ENCODE assay signal across 9 cellular contexts in genomic region chr9:14910178-14910805, GRCh38. TPM values are rescaled to one million over a fixed set of nuclear protein-coding genes. Genes with fewer than 3 reads are reported as not detected.
DNase-seq lines count a peak whose midpoint lies in the region; TF ChIP-seq lines count a peak whose summit lies in the region.
"Had no signal": no experiment of that assay in that cellular context is flagged by ENCODE, and none has a peak within 500 bp of the region (broad histone marks: within the 10 kb centered on the region; RNA-seq: fewer than 3 reads in every experiment).

Gene FREM1 (minus strand): TSS chr9:14910428. CDS start chr9:14868977, 41,451 bp downstream.

- no peaks in the 10 kb centered on the region for H3K9me3 Mint-ChIP-seq in Caco-2 (ENCODE audit: unreplicated experiment)
- H3K9me3 Mint-ChIP-seq in osteocyte (ENCODE audit: unreplicated experiment) = no peaks in the 10 kb centered on the region
- no peaks in the 10 kb centered on the region for H3K9me3 Mint-ChIP-seq in activated T-helper 2 cell treated with anti-CD3 and anti-CD28 coated beads, Interferon-gamma antibody, Interleukin-2, Interleukin-4, amounts not matched to agents 10 μg/mL and 5 μg/mL and 100 μg/mL, durations not matched to agents 14 hours and 24 hours and 36 hours
- no peaks in the 10 kb centered on the region for H3K9me3 Mint-ChIP-seq in activated T-helper 1 cell treated with anti-CD3 and anti-CD28 coated beads, Interleukin-12 subunit alpha, Interleukin-12 subunit beta, Interleukin-2, Interleukin-4 antibody, amounts not matched to agents 30 ng/mL and 10 ng/mL and 1 ng/mL, durations not matched to agents 14 hours and 24 hours and 36 hours
- H3K9me3 Mint-ChIP-seq: activated CD8-positive, alpha-beta T cell treated with anti-CD3 and anti-CD28 coated beads for 36 hours had no signal

- no peak within 1 kb of the TSS for H3K4me3 Mint-ChIP-seq in Caco-2 (ENCODE audit: unreplicated experiment)
- H3K4me3 Mint-ChIP-seq in osteocyte (ENCODE audit: unreplicated experiment) = no peak within 1 kb of the TSS
- H3K4me3 Mint-ChIP-seq in activated T-helper 2 cell treated with anti-CD3 and anti-CD28 coated beads, Interferon-gamma antibody, Interleukin-2, Interleukin-4, amounts not matched to agents 10 μg/mL and 5 μg/mL and 100 μg/mL, durations not matched to agents 14 hours and 24 hours and 36 hours (ENCODE audit: low read depth) = no peak within 1 kb of the TSS
- H3K4me3 Mint-ChIP-seq in activated T-helper 1 cell treated with anti-CD3 and anti-CD28 coated beads, Interleukin-12 subunit alpha, Interleukin-12 subunit beta, Interleukin-2, Interleukin-4 antibody, amounts not matched to agents 30 ng/mL and 10 ng/mL and 1 ng/mL, durations not matched to agents 14 hours and 24 hours and 36 hours = no peak within 1 kb of the TSS
- H3K4me3 Mint-ChIP-seq: activated CD8-positive, alpha-beta T cell treated with anti-CD3 and anti-CD28 coated beads for 36 hours had no signal

- H3K27me3 ChIP-seq in Caco-2 (replicated peaks; ENCODE audit: control insufficient read depth, insufficient read depth, low read length) = no peaks in the 10 kb centered on the region

- POLR2A ChIA-PET in Caco-2 (lab: Charles Lee) = no interaction called here

- peak within 1 kb of the TSS; percentile 11; the same call in 1 of the 2 replicates for H3K4me3 ChIP-seq in Caco-2 (ENCODE audit: low read depth, low read length)

- peaks cover 10% of the 10 kb centered on the region; the same call in 1 of the 2 replicates for H3K4me1 ChIP-seq in Caco-2

- intact Hi-C loops in Caco-2 (cut with micrococcal nuclease; ENCODE audit: unreplicated experiment) = no loop called here
- intact Hi-C loops in activated T-helper 2 cell treated with anti-CD3 and anti-CD28 coated beads, Interferon-gamma antibody, Interleukin-2, Interleukin-4, amounts not matched to agents 10 μg/mL and 5 μg/mL and 100 μg/mL, durations not matched to agents 14 hours and 24 hours and 36 hours (cut with micrococcal nuclease) = no loop called here
- intact Hi-C loops in activated T-helper 1 cell treated with anti-CD3 and anti-CD28 coated beads, Interleukin-12 subunit alpha, Interleukin-12 subunit beta, Interleukin-2, Interleukin-4 antibody, amounts not matched to agents 30 ng/mL and 10 ng/mL and 1 ng/mL, durations not matched to agents 14 hours and 24 hours and 36 hours (cut with micrococcal nuclease) = no loop called here

- BruUV-seq in Caco-2 (replicated peaks; lab: Mats Ljungman, UMichigan) = no TSS peak

- H3K4me1 Mint-ChIP-seq in Caco-2 (ENCODE audit: low read depth, unreplicated experiment) = peaks cover 7% of the 10 kb centered on the region
- H3K4me1 Mint-ChIP-seq in osteocyte (ENCODE audit: unreplicated experiment) = peaks cover 7% of the 10 kb centered on the region
- H3K4me1 Mint-ChIP-seq in activated T-helper 2 cell treated with anti-CD3 and anti-CD28 coated beads, Interferon-gamma antibody, Interleukin-2, Interleukin-4, amounts not matched to agents 10 μg/mL and 5 μg/mL and 100 μg/mL, durations not matched to agents 14 hours and 24 hours and 36 hours (ENCODE audit: low read depth) = no peaks in the 10 kb centered on the region
- no peaks in the 10 kb centered on the region for H3K4me1 Mint-ChIP-seq in activated T-helper 1 cell treated with anti-CD3 and anti-CD28 coated beads, Interleukin-12 subunit alpha, Interleukin-12 subunit beta, Interleukin-2, Interleukin-4 antibody, amounts not matched to agents 30 ng/mL and 10 ng/mL and 1 ng/mL, durations not matched to agents 14 hours and 24 hours and 36 hours (ENCODE audit: low read depth)

- DNase-seq in Caco-2 (peak in 1 of 2 experiments; percentile 1), NCI-H748 treated with DMSO at 0.1 percent for 48 hours (lab: John Stamatoyannopoulos, UW) (peak; percentile 51), foreskin melanocyte (peak; percentile 29), osteocyte (ENCODE audit: extremely low spot score, unreplicated experiment) (peak; percentile 87), NCI-H226 (no peak)
- no peak for DNase-seq in activated T-helper 2 cell treated with anti-CD3 and anti-CD28 coated beads, Interferon-gamma antibody, Interleukin-2, Interleukin-4, amounts not matched to agents 10 μg/mL and 5 μg/mL and 100 μg/mL, durations not matched to agents 14 hours and 24 hours and 36 hours (ENCODE audit: low spot score)
- DNase-seq in activated CD8-positive, alpha-beta memory T cell treated with anti-CD3 and anti-CD28 coated beads, Interleukin-2, amount 50 U/mL, for 4 hours = no peak
- no peak for DNase-seq in activated T-helper 1 cell treated with anti-CD3 and anti-CD28 coated beads, Interleukin-12 subunit alpha, Interleukin-12 subunit beta, Interleukin-2, Interleukin-4 antibody, amounts not matched to agents 30 ng/mL and 10 ng/mL and 1 ng/mL, durations not matched to agents 14 hours and 24 hours and 36 hours (ENCODE audit: low spot score)
- DNase-seq: activated CD8-positive, alpha-beta T cell treated with anti-CD3 and anti-CD28 coated beads for 36 hours had no signal

- TF ChIP-seq CTCF in Caco-2 (IDR thresholded peaks at IDR 0.05; ENCODE audit: insufficient read depth in 1 of 2, low read depth in 1 of 2, low read length in 1 of 2, severe bottlenecking in 1 of 2, unreplicated experiment in 1 of 2) = no peak
- no peak for TF ChIP-seq CTCF in osteocyte (IDR thresholded peaks at IDR 0.05)

- H3K27me3 Mint-ChIP-seq in Caco-2 (ENCODE audit: insufficient read depth, unreplicated experiment) = no peaks in the 10 kb centered on the region
- H3K27me3 Mint-ChIP-seq in osteocyte (ENCODE audit: unreplicated experiment) = peaks cover 6% of the 10 kb centered on the region
- peaks cover 4% of the 10 kb centered on the region for H3K27me3 Mint-ChIP-seq in activated T-helper 2 cell treated with anti-CD3 and anti-CD28 coated beads, Interferon-gamma antibody, Interleukin-2, Interleukin-4, amounts not matched to agents 10 μg/mL and 5 μg/mL and 100 μg/mL, durations not matched to agents 14 hours and 24 hours and 36 hours (ENCODE audit: low read depth)
- H3K27me3 Mint-ChIP-seq in activated T-helper 1 cell treated with anti-CD3 and anti-CD28 coated beads, Interleukin-12 subunit alpha, Interleukin-12 subunit beta, Interleukin-2, Interleukin-4 antibody, amounts not matched to agents 30 ng/mL and 10 ng/mL and 1 ng/mL, durations not matched to agents 14 hours and 24 hours and 36 hours (ENCODE audit: insufficient read depth) = peaks cover 6% of the 10 kb centered on the region
- H3K27me3 Mint-ChIP-seq: activated CD8-positive, alpha-beta T cell treated with anti-CD3 and anti-CD28 coated beads for 36 hours had no signal

- H3K27ac Mint-ChIP-seq in Caco-2 (ENCODE audit: unreplicated experiment) (no peak within 1 kb of the TSS), osteocyte (ENCODE audit: unreplicated experiment) (no peak within 1 kb of the TSS)
- no peak within 1 kb of the TSS for H3K27ac Mint-ChIP-seq in activated T-helper 2 cell treated with anti-CD3 and anti-CD28 coated beads, Interferon-gamma antibody, Interleukin-2, Interleukin-4, amounts not matched to agents 10 μg/mL and 5 μg/mL and 100 μg/mL, durations not matched to agents 14 hours and 24 hours and 36 hours
- H3K27ac Mint-ChIP-seq in activated T-helper 1 cell treated with anti-CD3 and anti-CD28 coated beads, Interleukin-12 subunit alpha, Interleukin-12 subunit beta, Interleukin-2, Interleukin-4 antibody, amounts not matched to agents 30 ng/mL and 10 ng/mL and 1 ng/mL, durations not matched to agents 14 hours and 24 hours and 36 hours = no peak within 1 kb of the TSS
- H3K27ac Mint-ChIP-seq: activated CD8-positive, alpha-beta T cell treated with anti-CD3 and anti-CD28 coated beads for 36 hours had no signal

- no peaks in the 10 kb centered on the region for H3K9me3 ChIP-seq in Caco-2

- CTCF ChIA-PET in Caco-2 (lab: Charles Lee) = no interaction called here

- no peaks in the 10 kb centered on the region for H3K36me3 Mint-ChIP-seq in Caco-2 (ENCODE audit: insufficient read depth, unreplicated experiment)
- H3K36me3 Mint-ChIP-seq in osteocyte (ENCODE audit: unreplicated experiment) = no peaks in the 10 kb centered on the region
- H3K36me3 Mint-ChIP-seq in activated T-helper 2 cell treated with anti-CD3 and anti-CD28 coated beads, Interferon-gamma antibody, Interleukin-2, Interleukin-4, amounts not matched to agents 10 μg/mL and 5 μg/mL and 100 μg/mL, durations not matched to agents 14 hours and 24 hours and 36 hours (ENCODE audit: low read depth) = no peaks in the 10 kb centered on the region
- H3K36me3 Mint-ChIP-seq in activated T-helper 1 cell treated with anti-CD3 and anti-CD28 coated beads, Interleukin-12 subunit alpha, Interleukin-12 subunit beta, Interleukin-2, Interleukin-4 antibody, amounts not matched to agents 30 ng/mL and 10 ng/mL and 1 ng/mL, durations not matched to agents 14 hours and 24 hours and 36 hours (ENCODE audit: low read depth) = no peaks in the 10 kb centered on the region

- no peaks in the 10 kb centered on the region for H3K36me3 ChIP-seq in Caco-2 (ENCODE audit: control insufficient read depth, insufficient read depth, low read length)

RNA-seq across cellular contexts. Expression of gene FREM1, which starts in this region (rescaled TPM):
- total RNA-seq in Caco-2 (2022) (0.50 and 0.67 TPM in 2 replicates), osteocyte (2.1 and 2.2 TPM in 2 replicates)
- not detected in 2 replicates for total RNA-seq in activated T-helper 2 cell treated with anti-CD3 and anti-CD28 coated beads, Interferon-gamma antibody, Interleukin-2, Interleukin-4, amounts not matched to agents 10 μg/mL and 5 μg/mL and 100 μg/mL, durations not matched to agents 14 hours and 24 hours and 36 hours
- total RNA-seq in activated T-helper 1 cell treated with anti-CD3 and anti-CD28 coated beads, Interleukin-12 subunit alpha, Interleukin-12 subunit beta, Interleukin-2, Interleukin-4 antibody, amounts not matched to agents 30 ng/mL and 10 ng/mL and 1 ng/mL, durations not matched to agents 14 hours and 24 hours and 36 hours = not detected in 2 replicates
- total RNA-seq: activated CD8-positive, alpha-beta T cell treated with anti-CD3 and anti-CD28 coated beads for 36 hours had no signal

Comparison
In these comparisons a context has a peak if more than half of its experiments do, and no peak if none do; other contexts are left out.
1. DNase-seq: peak in NCI-H748 treated with DMSO at 0.1 percent for 48 hours (single experiment), foreskin melanocyte (single experiment) and osteocyte (single experiment); none in NCI-H226 (single experiment), activated T-helper 2 cell treated with anti-CD3 and anti-CD28 coated beads, Interferon-gamma antibody, Interleukin-2, Interleukin-4, amounts not matched to agents 10 μg/mL and 5 μg/mL and 100 μg/mL, durations not matched to agents 14 hours and 24 hours and 36 hours (single experiment), activated CD8-positive, alpha-beta memory T cell treated with anti-CD3 and anti-CD28 coated beads, Interleukin-2, amount 50 U/mL, for 4 hours (single experiment) and activated T-helper 1 cell treated with anti-CD3 and anti-CD28 coated beads, Interleukin-12 subunit alpha, Interleukin-12 subunit beta, Interleukin-2, Interleukin-4 antibody, amounts not matched to agents 30 ng/mL and 10 ng/mL and 1 ng/mL, durations not matched to agents 14 hours and 24 hours and 36 hours (single experiment).